ENCODE assay signal across 9 cellular contexts in the genomic region with DNA sequence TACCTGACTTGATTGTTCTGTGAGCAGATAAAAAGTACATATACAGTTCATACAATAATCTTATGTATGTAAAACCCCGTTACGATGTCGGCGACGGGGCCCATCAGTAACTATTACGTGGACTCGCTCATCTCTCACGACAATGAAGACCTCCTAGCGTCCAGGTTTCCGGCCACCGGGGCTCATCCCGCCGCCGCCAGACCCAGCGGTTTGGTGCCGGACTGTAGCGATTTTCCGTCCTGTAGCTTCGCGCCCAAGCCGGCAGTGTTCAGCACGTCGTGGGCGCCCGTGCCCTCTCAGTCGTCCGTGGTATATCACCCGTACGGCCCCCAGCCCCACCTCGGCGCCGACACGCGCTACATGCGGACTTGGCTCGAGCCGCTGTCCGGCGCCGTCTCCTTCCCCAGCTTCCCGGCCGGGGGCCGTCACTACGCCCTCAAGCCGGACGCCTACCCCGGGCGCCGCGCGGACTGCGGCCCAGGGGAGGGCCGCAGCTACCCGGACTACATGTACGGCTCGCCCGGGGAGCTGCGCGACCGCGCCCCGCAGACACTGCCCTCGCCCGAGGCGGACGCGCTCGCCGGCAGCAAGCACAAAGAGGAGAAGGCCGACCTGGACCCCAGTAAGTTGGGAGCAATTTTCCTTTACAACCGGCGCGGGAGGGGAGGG. TPM values are rescaled to one million over a fixed set of nuclear protein-coding genes. Genes with fewer than 3 reads are reported as not detected.
DNase-seq lines count a peak whose midpoint lies in the region; ATAC-seq and TF ChIP-seq lines count a peak whose summit lies in the region.
"Had no signal": no experiment of that assay in that cellular context is flagged by ENCODE, and none has a peak within 500 bp of the region (broad histone marks: within the 10 kb centered on the region; RNA-seq: fewer than 3 reads in every experiment).

A gene (plus strand): TSS at position 57 of the 669 bp plus-strand sequence. CDS start 28 bp downstream, at position 85.

- peak within 1 kb of the TSS in 9 of 10 donors; percentile 8 to 70 (median 58) for H3K4me3 Mint-ChIP-seq in naive thymus-derived CD8-positive, alpha-beta T cell

- no peaks in the 10 kb centered on the region for H3K9me3 ChIP-seq in HUES48 (ENCODE audit: control insufficient read depth, insufficient read depth, low read length)
- H3K9me3 ChIP-seq in breast epithelium, result no peaks in the 10 kb centered on the region

- H3K4me3 ChIP-seq in HUES48 (ENCODE audit: low read depth, low read length), result peak within 1 kb of the TSS; percentile 46
- peak within 1 kb of the TSS; percentile 71 to 96 (median 82) for H3K4me3 ChIP-seq in breast epithelium

- POLR2A ChIA-PET in naive thymus-derived CD8-positive, alpha-beta T cell (lab: Charles Lee), result interaction anchor here (1.0 kb wide), 1 partner anchor 35 kb away, joined by 3 read pairs; no protein-coding TSS in a partner anchor

- peaks cover 0 to 5% (median 4%) of the 10 kb centered on the region in 3 donors for H3K36me3 Mint-ChIP-seq in naive thymus-derived CD8-positive, alpha-beta T cell

- intact Hi-C loops in breast epithelium (cut with DNase I; ENCODE audit: low total_unique reads), result loop anchor here (10.0 kb wide), 2 partner anchors 205 to 1965 kb away; a partner anchor contains a TSS

- H3K9me3 Mint-ChIP-seq in naive thymus-derived CD8-positive, alpha-beta T cell, result peaks cover 0 to 2% (median 0%) of the 10 kb centered on the region in 9 donors

- H3K27me3 Mint-ChIP-seq in naive thymus-derived CD8-positive, alpha-beta T cell, result peaks cover 44 to 100% (median 84%) of the 10 kb centered on the region in 5 donors

- H3K27ac Mint-ChIP-seq in naive thymus-derived CD8-positive, alpha-beta T cell, result peak within 1 kb of the TSS in 1 of 10 donors; percentile 49

- H3K36me3 ChIP-seq in HUES48 (ENCODE audit: control insufficient read depth, insufficient read depth, low read length) (no peaks in the 10 kb centered on the region), breast epithelium (no peaks in the 10 kb centered on the region)

- H3K9ac ChIP-seq in HUES48 (ENCODE audit: low read depth, low read length), result no peak within 1 kb of the TSS

- peak; percentile 50 for DNase-seq in AG08396 (ENCODE audit: low spot score)
- no peak for DNase-seq in breast epithelium (ENCODE audit: low spot score in 2 of 2)
- no peak for DNase-seq in naive thymus-derived CD8-positive, alpha-beta T cell
- DNase-seq in NK-92 treated with Interleukin-12 subunit alpha and Interleukin-12 subunit beta, amount 100 ng/mL, for 24 hours (lab: John Stamatoyannopoulos, UW), result no peak
- no peak for DNase-seq in T-helper 9 cell
- no peak for DNase-seq in DMS114 treated with DMSO at 0.1 percent for 48 hours (lab: John Stamatoyannopoulos, UW; ENCODE audit: unreplicated experiment)
- DNase-seq in activated CD4-positive, alpha-beta T cell treated with anti-CD3 and anti-CD28 coated beads for 48 hours, result no peak
- DNase-seq: NCI-H2171 had no signal

- TF ChIP-seq CTCF in breast epithelium (IDR thresholded peaks at IDR 0.05), result no peak

- H3K4me1 ChIP-seq in HUES48 (ENCODE audit: control insufficient read depth, insufficient read depth, low read length) (peaks cover 7% of the 10 kb centered on the region; the same call in 1 of the 2 replicates), breast epithelium (no peaks in the 10 kb centered on the region)

- H3K27me3 ChIP-seq in HUES48 (ENCODE audit: control insufficient read depth, insufficient read depth, low read length) (peaks cover 100% of the 10 kb centered on the region), breast epithelium (peaks cover 0 to 17% of the 10 kb centered on the region in 2 donors)

- TF ChIP-seq POLR2A in breast epithelium (IDR thresholded peaks at IDR 0.05), result no peak

- no peak for ATAC-seq in naive thymus-derived CD8-positive, alpha-beta T cell

- peaks cover 17 to 52% (median 32%) of the 10 kb centered on the region in 4 donors for H3K4me1 Mint-ChIP-seq in naive thymus-derived CD8-positive, alpha-beta T cell

- H3K27ac ChIP-seq in HUES48 (ENCODE audit: low read depth, low read length) (no peak within 1 kb of the TSS), breast epithelium (peak within 1 kb of the TSS; percentile 94 to 95)

RNA-seq across cellular contexts. Expression of the gene that starts here (rescaled TPM):
- total RNA-seq in breast epithelium, result 10 to 100 TPM in 1 of 3 donors, 1 to 10 TPM in 2; 3.8 to 16.8 (median 4.6) TPM
- total RNA-seq in naive thymus-derived CD8-positive, alpha-beta T cell, result not detected
- polyA plus RNA-seq in naive thymus-derived CD8-positive, alpha-beta T cell, result not detected

Comparison
In these comparisons a context has a peak if more than half of its experiments do, and no peak if none do; other contexts are left out.
1. RNA of the gene that starts here (total RNA-seq): 3.8 to 16.8 TPM in breast epithelium; not detected in naive thymus-derived CD8-positive, alpha-beta T cell; every median in the first group is over 4 times any median in the second.